ENCODE assay signal across 1 cellular context in genomic region chr19:47226426-47227346, GRCh38.
TF ChIP-seq lines count a peak whose summit lies in the region.

No MANE protein-coding gene starts in this region.

TF ChIP-seq in K562, 482 proteins besides CTCF, POLR2A, EP300 and RAD21 (continued from another document and continues in another):
- TF ChIP-seq ZBTB26 (CRISPR knock-in tag; IDR thresholded peaks at IDR 0.05), result peak; percentile 24; the same call in 1 of the 2 replicates
- TF ChIP-seq ZNF274 (IDR thresholded peaks at IDR 0.05; ENCODE audit: borderline replicate concordance, low read depth, low read length), result peak; percentile 42; the same call in 1 of the 2 replicates
- TF ChIP-seq RNF2 (IDR thresholded peaks at IDR 0.05), result peak; percentile 87; the same call in 1 of the 2 replicates
- TF ChIP-seq FOXA1 (IDR thresholded peaks at IDR 0.05; ENCODE audit: borderline replicate concordance), result no peak
- TF ChIP-seq AFF4 (CRISPR knock-in tag; IDR thresholded peaks at IDR 0.05), result peak; percentile 93
- TF ChIP-seq HNRNPLL (IDR thresholded peaks at IDR 0.05; ENCODE audit: low read depth, low read length, poor library complexity, severe bottlenecking), result peak; percentile 47
- peak; percentile 35; the same call in 1 of the 2 replicates for TF ChIP-seq ZNF12 (CRISPR knock-in tag; IDR thresholded peaks at IDR 0.05)
- TF ChIP-seq RNF219 (CRISPR knock-in tag; IDR thresholded peaks at IDR 0.05), result 0 out of 2 replicates have a peak, but pooled peaks have one; percentile 58
- TF ChIP-seq CGGBP1 (CRISPR knock-in tag; IDR thresholded peaks at IDR 0.05), result peak; percentile 41; the same call in 1 of the 2 replicates
- TF ChIP-seq SRSF1 (IDR thresholded peaks at IDR 0.05; ENCODE audit: low read depth, low read length), result 0 out of 2 replicates have a peak, but pooled peaks have one; percentile 79
- peak; percentile 69 for TF ChIP-seq ZNF76 (CRISPR knock-in tag; IDR thresholded peaks at IDR 0.05; ENCODE audit: borderline replicate concordance)
- TF ChIP-seq CHD7 (IDR thresholded peaks at IDR 0.05; ENCODE audit: low read depth, low read length), result no peak
- no peak for TF ChIP-seq RHOXF2B (CRISPR knock-in tag; conservative IDR thresholded peaks at IDR 0.05)
- no peak for TF ChIP-seq ZNF445 (CRISPR knock-in tag; IDR thresholded peaks at IDR 0.05; ENCODE audit: low read depth)
- peak; percentile 91 for TF ChIP-seq PTBP1 (IDR thresholded peaks at IDR 0.05; ENCODE audit: low read depth, low read length)
- TF ChIP-seq KLF1 (tag; IDR thresholded peaks at IDR 0.05), result no peak
- peak; percentile 13; the same call in 1 of the 2 replicates for TF ChIP-seq NCOR1 (IDR thresholded peaks at IDR 0.05)
- no peak for TF ChIP-seq XRCC4 (IDR thresholded peaks at IDR 0.05; ENCODE audit: extremely low read depth, insufficient read depth, insufficient read length)
- TF ChIP-seq ZNF263 (CRISPR knock-in tag; IDR thresholded peaks at IDR 0.05; ENCODE audit: borderline replicate concordance), result no peak
- peak; percentile 24 for TF ChIP-seq E2F8 (IDR thresholded peaks at IDR 0.05; ENCODE audit: low read depth, partially characterized antibody)
- TF ChIP-seq ZNF431 (CRISPR knock-in tag; IDR thresholded peaks at IDR 0.05), result no peak
- no peak for TF ChIP-seq ELF1 (tag; IDR thresholded peaks at IDR 0.05)
- TF ChIP-seq MTA2 (IDR thresholded peaks at IDR 0.05; ENCODE audit: low read depth), result no peak
- TF ChIP-seq ID3 (CRISPR knock-in tag; IDR thresholded peaks at IDR 0.05), result no peak
- no peak for TF ChIP-seq ID3 (tag; IDR thresholded peaks at IDR 0.05)
- TF ChIP-seq MEF2D (tag; conservative IDR thresholded peaks at IDR 0.05; ENCODE audit: low read depth), result peak; percentile 27; the same call in 1 of the 2 replicates
- TF ChIP-seq TFAP4 (CRISPR knock-in tag; IDR thresholded peaks at IDR 0.05; ENCODE audit: borderline replicate concordance), result peak; percentile 35; the same call in 1 of the 2 replicates
- peak; percentile 15; the same call in 1 of the 2 replicates for TF ChIP-seq ZKSCAN1 (IDR thresholded peaks at IDR 0.05; ENCODE audit: low read depth, low read length)
- TF ChIP-seq THRB (CRISPR knock-in tag; conservative IDR thresholded peaks at IDR 0.05), result peak; percentile 66; the same call in 1 of the 2 replicates
- TF ChIP-seq SMARCA4 (IDR thresholded peaks at IDR 0.05), result peak; percentile 15; the same call in 1 of the 2 replicates
- TF ChIP-seq TCF7 (IDR thresholded peaks at IDR 0.05; ENCODE audit: borderline replicate concordance), result no peak
